8 cellular contexts compared by ENCODE assay signal in genomic region chr6:86856937-86857563, GRCh38.
DNase-seq lines count a peak whose midpoint lies in the region; ATAC-seq and TF ChIP-seq lines count a peak whose summit lies in the region.

No MANE protein-coding gene starts in this region.

- no peak overlapping the region for H3K27ac Mint-ChIP-seq in activated T-helper 1 cell treated with anti-CD3 and anti-CD28 coated beads, Interleukin-12 subunit alpha, Interleukin-12 subunit beta, Interleukin-2, Interleukin-4 antibody, amounts not matched to agents 30 ng/mL and 10 ng/mL and 1 ng/mL, durations not matched to agents 14 hours and 24 hours and 36 hours

- no peaks in the 10 kb centered on the region for H3K79me2 ChIP-seq in fibroblast of lung (ENCODE audit: control insufficient read depth, insufficient read depth, low read length)

- TF ChIP-seq POLR2A in GM18505 (IDR thresholded peaks at IDR 0.05; ENCODE audit: borderline replicate concordance, extremely low read depth, insufficient read depth, insufficient read length), result no peak

- H3K27ac ChIP-seq in fibroblast of lung (ENCODE audit: insufficient read depth, low read length), result no peak overlapping the region

- H3K9ac ChIP-seq in fibroblast of lung (ENCODE audit: insufficient read depth, low read length), result no peak overlapping the region

- H3K36me3 Mint-ChIP-seq in activated T-helper 1 cell treated with anti-CD3 and anti-CD28 coated beads, Interleukin-12 subunit alpha, Interleukin-12 subunit beta, Interleukin-2, Interleukin-4 antibody, amounts not matched to agents 30 ng/mL and 10 ng/mL and 1 ng/mL, durations not matched to agents 14 hours and 24 hours and 36 hours (ENCODE audit: low read depth), result no peaks in the 10 kb centered on the region

- no peaks in the 10 kb centered on the region for H3K4me1 Mint-ChIP-seq in activated T-helper 1 cell treated with anti-CD3 and anti-CD28 coated beads, Interleukin-12 subunit alpha, Interleukin-12 subunit beta, Interleukin-2, Interleukin-4 antibody, amounts not matched to agents 30 ng/mL and 10 ng/mL and 1 ng/mL, durations not matched to agents 14 hours and 24 hours and 36 hours (ENCODE audit: low read depth)

- H3K4me1 ChIP-seq in fibroblast of lung (ENCODE audit: control insufficient read depth, extremely low read depth, insufficient read depth, low read length), result no peaks in the 10 kb centered on the region

- ATAC-seq in GM18505 (IDR thresholded peaks at IDR 0.05; ENCODE audit: unreplicated experiment), result peak; percentile 70
- ATAC-seq in HG02840 (IDR thresholded peaks at IDR 0.05; ENCODE audit: low FRiP score, unreplicated experiment), result no peak

- no peak overlapping the region for H2AFZ ChIP-seq in fibroblast of lung (ENCODE audit: low read length)

- no peaks in the 10 kb centered on the region for H3K9me3 ChIP-seq in fibroblast of lung (ENCODE audit: control insufficient read depth, insufficient read depth, low read depth, low read length)

- no peaks in the 10 kb centered on the region for H4K20me1 ChIP-seq in fibroblast of lung (ENCODE audit: control insufficient read depth, extremely low read depth, insufficient read depth, low read length)

- TF ChIP-seq CTCF in fibroblast of lung (conservative IDR thresholded peaks at IDR 0.05 in 1 of 2, IDR thresholded peaks at IDR 0.05 in 1 of 2; ENCODE audit: low read depth in 1 of 2, low read length in 2 of 2), result peak; percentile 61 to 62
- TF ChIP-seq CTCF in retinal pigment epithelial cell (conservative IDR thresholded peaks at IDR 0.05; ENCODE audit: low read depth, low read length), result peak; percentile 87

- peak; percentile 62 for TF ChIP-seq RAD21 in Ishikawa (IDR thresholded peaks at IDR 0.05; ENCODE audit: low read depth)

- H3K27me3 ChIP-seq in fibroblast of lung (ENCODE audit: control insufficient read depth, insufficient read depth, low read length), result no peaks in the 10 kb centered on the region

- TF ChIP-seq EP300 in Ishikawa (IDR thresholded peaks at IDR 0.05; ENCODE audit: borderline replicate concordance), result no peak

- H3K4me3 Mint-ChIP-seq in activated T-helper 1 cell treated with anti-CD3 and anti-CD28 coated beads, Interleukin-12 subunit alpha, Interleukin-12 subunit beta, Interleukin-2, Interleukin-4 antibody, amounts not matched to agents 30 ng/mL and 10 ng/mL and 1 ng/mL, durations not matched to agents 14 hours and 24 hours and 36 hours, result no peak overlapping the region

- intact Hi-C loops in activated T-helper 1 cell treated with anti-CD3 and anti-CD28 coated beads, Interleukin-12 subunit alpha, Interleukin-12 subunit beta, Interleukin-2, Interleukin-4 antibody, amounts not matched to agents 30 ng/mL and 10 ng/mL and 1 ng/mL, durations not matched to agents 14 hours and 24 hours and 36 hours (cut with micrococcal nuclease), result no loop called here

- H3K4me3 ChIP-seq in fibroblast of lung (replicated peaks in 1 of 4; ENCODE audit: control extremely low read depth in 1 of 4, insufficient read depth in 1 of 4, low read depth in 3 of 4, low read length in 4 of 4), result no peak overlapping the region
- no peak overlapping the region for H3K4me3 ChIP-seq in retinal pigment epithelial cell (ENCODE audit: low read length)

- H3K27me3 Mint-ChIP-seq in activated T-helper 1 cell treated with anti-CD3 and anti-CD28 coated beads, Interleukin-12 subunit alpha, Interleukin-12 subunit beta, Interleukin-2, Interleukin-4 antibody, amounts not matched to agents 30 ng/mL and 10 ng/mL and 1 ng/mL, durations not matched to agents 14 hours and 24 hours and 36 hours (ENCODE audit: insufficient read depth), result no peaks in the 10 kb centered on the region

- DNase-seq in CMK (ENCODE audit: low read depth) (peak; percentile 22), SK-N-DZ (ENCODE audit: low spot score) (peak; percentile 70), fibroblast of lung (ENCODE audit: low read depth in 2 of 2) (peak; percentile 18 to 40), retinal pigment epithelial cell (ENCODE audit: low read depth) (peak; percentile 15)
- DNase-seq in activated T-helper 1 cell treated with anti-CD3 and anti-CD28 coated beads, Interleukin-12 subunit alpha, Interleukin-12 subunit beta, Interleukin-2, Interleukin-4 antibody, amounts not matched to agents 30 ng/mL and 10 ng/mL and 1 ng/mL, durations not matched to agents 14 hours and 24 hours and 36 hours (ENCODE audit: low spot score), result no peak

- H3K36me3 ChIP-seq in fibroblast of lung (ENCODE audit: control insufficient read depth, insufficient read depth, low read length), result no peaks in the 10 kb centered on the region

- H3K4me2 ChIP-seq in fibroblast of lung (ENCODE audit: extremely low read depth, insufficient read depth, low read length), result no peak overlapping the region

- H3K9me3 Mint-ChIP-seq in activated T-helper 1 cell treated with anti-CD3 and anti-CD28 coated beads, Interleukin-12 subunit alpha, Interleukin-12 subunit beta, Interleukin-2, Interleukin-4 antibody, amounts not matched to agents 30 ng/mL and 10 ng/mL and 1 ng/mL, durations not matched to agents 14 hours and 24 hours and 36 hours, result no peaks in the 10 kb centered on the region

TF ChIP-seq in Ishikawa, 13 proteins besides CTCF, POLR2A, EP300 and RAD21:
- TF ChIP-seq USF1 (IDR thresholded peaks at IDR 0.05) (no peak), TAF1 (IDR thresholded peaks at IDR 0.05; ENCODE audit: low read depth) (no peak), CEBPB (IDR thresholded peaks at IDR 0.05) (no peak), MAX (IDR thresholded peaks at IDR 0.05) (no peak), FOXM1 (IDR thresholded peaks at IDR 0.05; ENCODE audit: borderline replicate concordance, low read depth) (no peak), TEAD4 (IDR thresholded peaks at IDR 0.05) (no peak), NFIC (IDR thresholded peaks at IDR 0.05) (no peak)
